8 cellular contexts compared by ENCODE assay signal in genomic region chr6:35727935-35728662, GRCh38. TPM values are rescaled to one million over a fixed set of nuclear protein-coding genes. Genes with fewer than 3 reads are reported as not detected.
DNase-seq lines count a peak whose midpoint lies in the region; ATAC-seq and TF ChIP-seq lines count a peak whose summit lies in the region.

No MANE protein-coding gene starts in this region.

- H2AFZ ChIP-seq in PC-3 (ENCODE audit: low read length): peak overlapping the region; percentile 88

- H3K4me1 ChIP-seq in CD4-positive, CD25-positive, alpha-beta regulatory T cell (ENCODE audit: control insufficient read depth, insufficient read depth, low read length, poor library complexity, severe bottlenecking): peaks cover 74% of the 10 kb centered on the region
- H3K4me1 ChIP-seq in PC-3 (ENCODE audit: insufficient read depth, low read length): peaks cover 27% of the 10 kb centered on the region
- H3K4me1 ChIP-seq in mucosa of stomach (ENCODE audit: control insufficient read depth, insufficient read depth, low read length): peaks cover 80% of the 10 kb centered on the region

- CTCF ChIA-PET in PC-3 (lab: Charles Lee): interaction anchor here (0.5 to 1.5 kb wide), 4 partner anchors 9 to 206 kb away, joined by 4 to 5 read pairs (median 4); partner anchors contain the start of gene ARMC12

- no peak for TF ChIP-seq CTCF in PC-3 (conservative IDR thresholded peaks at IDR 0.05; ENCODE audit: low read depth, low read length)

- H3K9ac ChIP-seq in PC-3 (ENCODE audit: low read length) (0 out of 2 replicates have a peak overlapping the region, but pooled peaks have one; percentile 1), mucosa of stomach (ENCODE audit: low read length) (peak overlapping the region; percentile 93)

- no peaks in the 10 kb centered on the region for H3K9me3 Mint-ChIP-seq in CD4-positive, CD25-positive, alpha-beta regulatory T cell
- H3K9me3 Mint-ChIP-seq in activated T-cell treated with anti-CD3 and anti-CD28 coated beads, Interleukin-2, amount 50 U/mL, for 24 hours: no peaks in the 10 kb centered on the region

- intact Hi-C loops in PC-3 (cut with micrococcal nuclease): loop anchor here (2.0 kb wide), 1 partner anchor 39 kb away; the partner anchor contains the start of gene FKBP5

- POLR2A ChIA-PET in PC-3 (lab: Charles Lee; ENCODE audit: unreplicated experiment): no interaction called here

- peak; percentile 74 to 94 (median 90) for DNase-seq in CD4-positive, CD25-positive, alpha-beta regulatory T cell
- peak; percentile 58 for DNase-seq in HuH-7 (ENCODE audit: low spot score)
- peak; percentile 87 for DNase-seq in PC-3
- DNase-seq in activated T-cell treated with anti-CD3 and anti-CD28 coated beads, Interleukin-2, amount 50 U/mL, for 24 hours: peak; percentile 86
- peak; percentile 96 to 97 for DNase-seq in erythroblast (lab: John Stamatoyannopoulos, UW)
- peak; percentile 50 to 78 for DNase-seq in stimulated activated CD8-positive, alpha-beta memory T cell treated with anti-CD3 and anti-CD28 coated beads, Interleukin-4, amount 100 ng/mL, for 4 hours (ENCODE audit: low read depth in 2 of 2, low spot score in 1 of 2)

- peak overlapping the region; percentile 85 to 92 (median 90) for H3K4me3 Mint-ChIP-seq in CD4-positive, CD25-positive, alpha-beta regulatory T cell
- H3K4me3 Mint-ChIP-seq in activated T-cell treated with anti-CD3 and anti-CD28 coated beads, Interleukin-2, amount 50 U/mL, for 24 hours: peak overlapping the region; percentile 75

- H3K27me3 Mint-ChIP-seq in CD4-positive, CD25-positive, alpha-beta regulatory T cell: peaks cover 5% of the 10 kb centered on the region
- H3K27me3 Mint-ChIP-seq in activated T-cell treated with anti-CD3 and anti-CD28 coated beads, Interleukin-2, amount 50 U/mL, for 24 hours: no peaks in the 10 kb centered on the region

- peak overlapping the region; percentile 23 for H3K4me3 ChIP-seq in CD4-positive, CD25-positive, alpha-beta regulatory T cell (ENCODE audit: low read depth, low read length)
- H3K4me3 ChIP-seq in PC-3 (ENCODE audit: low read length) (peak overlapping the region; percentile 77), mucosa of stomach (ENCODE audit: low read length) (peak overlapping the region; percentile 76)

- no peaks in the 10 kb centered on the region for H3F3A ChIP-seq in PC-3 (ENCODE audit: low read length, unreplicated experiment)

- H4K20me1 ChIP-seq in PC-3 (ENCODE audit: low read length): no peaks in the 10 kb centered on the region

- peak overlapping the region; percentile 95 to 97 (median 97) for H3K27ac Mint-ChIP-seq in CD4-positive, CD25-positive, alpha-beta regulatory T cell
- peak overlapping the region; percentile 97 for H3K27ac Mint-ChIP-seq in activated T-cell treated with anti-CD3 and anti-CD28 coated beads, Interleukin-2, amount 50 U/mL, for 24 hours

- H3K27ac ChIP-seq in CD4-positive, CD25-positive, alpha-beta regulatory T cell (ENCODE audit: insufficient read depth, low read length, poor library complexity, severe bottlenecking): peak overlapping the region; percentile 90
- H3K27ac ChIP-seq in PC-3 (ENCODE audit: low read length): no peak overlapping the region

- no peaks in the 10 kb centered on the region for H3K36me3 ChIP-seq in CD4-positive, CD25-positive, alpha-beta regulatory T cell (ENCODE audit: control insufficient read depth, insufficient read depth, low read length)
- H3K36me3 ChIP-seq in PC-3 (ENCODE audit: low read depth, low read length): no peaks in the 10 kb centered on the region
- H3K36me3 ChIP-seq in mucosa of stomach (ENCODE audit: control insufficient read depth, insufficient read depth, low read length): no peaks in the 10 kb centered on the region

- peak; percentile 58 to 66 for ATAC-seq in CD4-positive, CD25-positive, alpha-beta regulatory T cell (ENCODE audit: low read depth in 2 of 2)
- peak; percentile 38 for ATAC-seq in GM19467 (IDR thresholded peaks at IDR 0.05; ENCODE audit: unreplicated experiment)
- peak; percentile 51 for ATAC-seq in PC-3

- H3K36me3 Mint-ChIP-seq in CD4-positive, CD25-positive, alpha-beta regulatory T cell: no peaks in the 10 kb centered on the region
- no peaks in the 10 kb centered on the region for H3K36me3 Mint-ChIP-seq in activated T-cell treated with anti-CD3 and anti-CD28 coated beads, Interleukin-2, amount 50 U/mL, for 24 hours (ENCODE audit: low read depth)

- no peaks in the 10 kb centered on the region for H3K9me2 ChIP-seq in PC-3 (replicated peaks; ENCODE audit: low read length)

- no TSS peak for BruUV-seq in PC-3 (replicated peaks; lab: Mats Ljungman, UMichigan)

- TF ChIP-seq POLR2A in erythroblast (IDR thresholded peaks at IDR 0.05; ENCODE audit: low read length): peak; percentile 82

- no peaks in the 10 kb centered on the region for H3K79me2 ChIP-seq in PC-3 (ENCODE audit: low read length)

- H3K27me3 ChIP-seq in CD4-positive, CD25-positive, alpha-beta regulatory T cell (ENCODE audit: control insufficient read depth, insufficient read depth, low read length): no peaks in the 10 kb centered on the region
- H3K27me3 ChIP-seq in PC-3 (ENCODE audit: low read length) (no peaks in the 10 kb centered on the region), mucosa of stomach (ENCODE audit: control insufficient read depth, insufficient read depth, low read length) (no peaks in the 10 kb centered on the region)

- peaks cover 9 to 92% (median 65%) of the 10 kb centered on the region in 4 donors for H3K4me1 Mint-ChIP-seq in CD4-positive, CD25-positive, alpha-beta regulatory T cell
- peaks cover 89% of the 10 kb centered on the region for H3K4me1 Mint-ChIP-seq in activated T-cell treated with anti-CD3 and anti-CD28 coated beads, Interleukin-2, amount 50 U/mL, for 24 hours (ENCODE audit: low read depth)

- H3K4me2 ChIP-seq in PC-3 (ENCODE audit: low read length): peak overlapping the region; percentile 86

- no peaks in the 10 kb centered on the region for H3K9me3 ChIP-seq in CD4-positive, CD25-positive, alpha-beta regulatory T cell (ENCODE audit: control insufficient read depth in 2 of 2, low read length in 2 of 2)
- H3K9me3 ChIP-seq in PC-3 (ENCODE audit: low read length) (no peaks in the 10 kb centered on the region), mucosa of stomach (ENCODE audit: control insufficient read depth, low read length) (no peaks in the 10 kb centered on the region)

RNA-seq across cellular contexts. Expression of gene ARMC12, which starts 8.7 kb away (rescaled TPM):
- 0.57 TPM for total RNA-seq in CD4-positive, CD25-positive, alpha-beta regulatory T cell
- polyA plus RNA-seq in CD4-positive, CD25-positive, alpha-beta regulatory T cell: not detected
- total RNA-seq in PC-3 (2014; rRNA removed): 0.75 TPM in 1 of 2 replicates, not detected in the other

RNA-seq across cellular contexts. Expression of gene FKBP5, which starts 39.4 kb away (rescaled TPM):
- total RNA-seq in CD4-positive, CD25-positive, alpha-beta regulatory T cell: 55.0 TPM
- 100 to 1,000 TPM in 2 of 4 donors, 10 to 100 TPM in 2; 27.5 to 157 (median 106) TPM for polyA plus RNA-seq in CD4-positive, CD25-positive, alpha-beta regulatory T cell
- 11.9 and 12.4 TPM in 2 replicates for total RNA-seq in PC-3 (2014; rRNA removed)

RNA-seq across cellular contexts. Expression of gene CLPSL2, which starts 48.3 kb away (rescaled TPM):
- total RNA-seq in CD4-positive, CD25-positive, alpha-beta regulatory T cell: not detected
- polyA plus RNA-seq in CD4-positive, CD25-positive, alpha-beta regulatory T cell: not detected
- total RNA-seq in PC-3 (2014; rRNA removed): not detected in 2 replicates

RNA-seq across cellular contexts. Expression of gene CLPSL1, which starts 52.7 kb away (rescaled TPM):
- not detected for total RNA-seq in CD4-positive, CD25-positive, alpha-beta regulatory T cell
- polyA plus RNA-seq in CD4-positive, CD25-positive, alpha-beta regulatory T cell: not detected
- not detected in 2 replicates for total RNA-seq in PC-3 (2014; rRNA removed)

Comparison
In these comparisons a context has a peak if more than half of its experiments do, and no peak if none do; other contexts are left out.
1. H3K4me3 ChIP-seq: peak in every context shown above with its lines; median percentile 77 in PC-3; 76 in mucosa of stomach; 23 in CD4-positive, CD25-positive, alpha-beta regulatory T cell.